Comparison of ENCODE assay signal across 8 cellular contexts in genomic region chr2:97589598-97590510, GRCh38. TPM values are rescaled to one million over a fixed set of nuclear protein-coding genes. Genes with fewer than 3 reads are reported as not detected.
DNase-seq lines count a peak whose midpoint lies in the region; ATAC-seq and TF ChIP-seq lines count a peak whose summit lies in the region.
"Not testable (repeated sequence)": the region's sequence is repeated elsewhere in the genome, so short reads cannot be mapped to it uniquely, and the experiment has no call there.

Gene ANKRD36B, minus strand, starts transcription at chr2:97589877. Its CDS starts 192 bp downstream, at chr2:97589685.

- H3K18ac ChIP-seq in neuronal stem cell (ENCODE audit: low read length), result peak within 1 kb of the TSS; percentile 91

- H3K4me1 ChIP-seq in cardiac muscle cell (ENCODE audit: low read depth); neuronal stem cell (ENCODE audit: control insufficient read depth in 2 of 2, insufficient read depth in 1 of 2, low read depth in 1 of 2, low read length in 2 of 2): not testable (repeated sequence)

- H3K14ac ChIP-seq in neuronal stem cell (ENCODE audit: low read length), result peak within 1 kb of the TSS; percentile 56

- peak within 1 kb of the TSS; percentile 80 for H3K4me2 ChIP-seq in neuronal stem cell (ENCODE audit: insufficient read depth, low read length, poor library complexity, severe bottlenecking)

- H2BK120ac ChIP-seq in neuronal stem cell (ENCODE audit: low read depth, low read length), result not testable (repeated sequence)

- H3K9me3 ChIP-seq in WERI-Rb-1 (ENCODE audit: severe bottlenecking); cardiac muscle cell (ENCODE audit: low read depth); neuronal stem cell (replicated peaks in 1 of 2; ENCODE audit: control insufficient read depth in 2 of 2, insufficient read depth in 1 of 2, low read depth in 1 of 2, low read length in 2 of 2): not testable (repeated sequence)

- H3K36me3 ChIP-seq in WERI-Rb-1; cardiac muscle cell; neuronal stem cell (replicated peaks in 1 of 2; ENCODE audit: control insufficient read depth in 2 of 2, insufficient read depth in 2 of 2, low read length in 2 of 2): not testable (repeated sequence)

- H3K4me3 ChIP-seq in WERI-Rb-1 (ENCODE audit: low read depth, low read length) (peak within 1 kb of the TSS; percentile 72), astrocyte of the spinal cord (ENCODE audit: low read depth, low read length) (peak within 1 kb of the TSS; percentile 58), cardiac muscle cell (peak within 1 kb of the TSS; percentile 72), neuronal stem cell (ENCODE audit: low read length in 2 of 2) (peak within 1 kb of the TSS; percentile 68 to 85)

- not testable (repeated sequence) for H3K79me1 ChIP-seq in neuronal stem cell (ENCODE audit: low read depth, low read length)

- in situ Hi-C loops in astrocyte of the spinal cord (cut with HindIII; ENCODE audit: low sequenced_read_pairs), result not testable (repeated sequence)

- ATAC-seq in GM21515 (IDR thresholded peaks at IDR 0.05; ENCODE audit: unreplicated experiment) (peak; percentile 61), HG03571 (IDR thresholded peaks at IDR 0.05; ENCODE audit: unreplicated experiment) (peak; percentile 67)

- H3K23ac ChIP-seq in neuronal stem cell (ENCODE audit: low read depth, low read length, poor library complexity), result peak within 1 kb of the TSS; percentile 80

- peak within 1 kb of the TSS; percentile 89 for H3K27ac ChIP-seq in WERI-Rb-1
- H3K27ac ChIP-seq in cardiac muscle cell, result peak within 1 kb of the TSS; percentile 83
- H3K27ac ChIP-seq in neuronal stem cell (replicated peaks; ENCODE audit: low read length), result peak within 1 kb of the TSS; percentile 69

- H2BK12ac ChIP-seq in neuronal stem cell (ENCODE audit: low read length), result not testable (repeated sequence)

- H4K8ac ChIP-seq in neuronal stem cell (ENCODE audit: low read depth, low read length), result peak within 1 kb of the TSS; percentile 82

- not testable (repeated sequence) for H2AK5ac ChIP-seq in neuronal stem cell (ENCODE audit: low read depth, low read length)

- not testable (repeated sequence) for H4K91ac ChIP-seq in neuronal stem cell (ENCODE audit: low read depth, low read length, poor library complexity)

- WGBS in neuronal stem cell (ENCODE audit: extremely low coverage in 2 of 2, insufficient read length in 2 of 2, insufficient replicate concordance in 1 of 2), 2 donors, result no CpG with 5 or more reads among the region's 90 CpGs

- H3K9ac ChIP-seq in neuronal stem cell (ENCODE audit: low read depth, low read length, poor library complexity), result peak within 1 kb of the TSS; percentile 90

- not testable (repeated sequence) for TF ChIP-seq CTCF in WERI-Rb-1 (IDR thresholded peaks at IDR 0.05; ENCODE audit: low read depth, low read length); astrocyte of the spinal cord (IDR thresholded peaks at IDR 0.05; ENCODE audit: low read depth, low read length); cardiac muscle cell (IDR thresholded peaks at IDR 0.05; ENCODE audit: low read depth, low read length)

- not testable (repeated sequence) for H2BK15ac ChIP-seq in neuronal stem cell (ENCODE audit: low read length)

- peak; percentile 26 for DNase-seq in COLO829 (ENCODE audit: low spot score)
- peak; percentile 84 for DNase-seq in WERI-Rb-1
- peak; percentile 73 for DNase-seq in astrocyte of the spinal cord (ENCODE audit: low read depth, low spot score)
- peak; percentile 73 to 75 for DNase-seq in cardiac muscle cell (ENCODE audit: low read depth in 1 of 2, low spot score in 1 of 2)
- DNase-seq in neuronal stem cell (ENCODE audit: low spot score), result peak; percentile 21
- DNase-seq in stimulated activated CD8-positive, alpha-beta memory T cell treated with anti-CD3 and anti-CD28 coated beads, Interleukin-7, amount 100 ng/mL, for 4 hours (ENCODE audit: low read depth in 2 of 2), result peak; percentile 43 to 45

- peak within 1 kb of the TSS; percentile 82 for H2BK5ac ChIP-seq in neuronal stem cell (ENCODE audit: low read length)

- peak within 1 kb of the TSS; percentile 98 for H2AFZ ChIP-seq in neuronal stem cell (ENCODE audit: low read length)

- not testable (repeated sequence) for H3K4ac ChIP-seq in neuronal stem cell (ENCODE audit: low read length)

- not testable (repeated sequence) for H3K27me3 ChIP-seq in WERI-Rb-1 (ENCODE audit: insufficient read depth, low read depth, severe bottlenecking); cardiac muscle cell; neuronal stem cell (ENCODE audit: control insufficient read depth in 3 of 3, insufficient read depth in 3 of 3, low read depth in 1 of 3, low read length in 3 of 3)

RNA-seq across cellular contexts. Expression of gene ANKRD36B, which starts in this region (rescaled TPM):
- 30.3 and 154 TPM in 2 replicates for total RNA-seq in cardiac muscle cell
- polyA plus RNA-seq in cardiac muscle cell, result 78.1 and 130 TPM in 2 replicates
- 10.4 TPM for polyA plus RNA-seq in neuronal stem cell (2013, experiment 1 of 2)
- polyA plus RNA-seq in neuronal stem cell (2013, experiment 2 of 2), result 11.8 TPM

Comparison
In these comparisons a context has a peak if more than half of its experiments do, and no peak if none do; other contexts are left out.
1. Peak in every context shown above with its lines: DNase-seq, ATAC-seq, H3K4me3 ChIP-seq and H3K27ac ChIP-seq.
2. DNase-seq: peak in every context shown above with its lines; median percentile 84 in WERI-Rb-1; 74 in cardiac muscle cell; 73 in astrocyte of the spinal cord; 44 in stimulated activated CD8-positive, alpha-beta memory T cell treated with anti-CD3 and anti-CD28 coated beads, Interleukin-7, amount 100 ng/mL, for 4 hours; 26 in COLO829; 21 in neuronal stem cell.